ENCODE assay signal across 19 cellular contexts in genomic region chr12:70070494-70071007, GRCh38.
DNase-seq lines count a peak whose midpoint lies in the region; ATAC-seq and TF ChIP-seq lines count a peak whose summit lies in the region.
"Had no signal": no experiment of that assay in that cellular context is flagged by ENCODE, and none has a peak within 500 bp of the region (broad histone marks: within the 10 kb centered on the region; RNA-seq: fewer than 3 reads in every experiment).

No MANE protein-coding gene starts in this region.

- H3K4ac ChIP-seq in mesendoderm (ENCODE audit: low read depth, low read length), result peak overlapping the region; percentile 16
- no peak overlapping the region for H3K4ac ChIP-seq in neuronal stem cell (ENCODE audit: low read length)

- H3K27me3 ChIP-seq in mesendoderm (ENCODE audit: insufficient read depth, low read length, poor library complexity) (no peaks in the 10 kb centered on the region), vagina (no peaks in the 10 kb centered on the region), neuronal stem cell (ENCODE audit: control insufficient read depth in 3 of 3, insufficient read depth in 3 of 3, low read depth in 1 of 3, low read length in 3 of 3) (no peaks in the 10 kb centered on the region)
- H3K27me3 ChIP-seq: breast epithelium, gastroesophageal sphincter, ovary had no signal

- H3K4me1 ChIP-seq in mesendoderm (ENCODE audit: control insufficient read depth, low read depth, low read length) (peaks cover 12% of the 10 kb centered on the region), vagina (no peaks in the 10 kb centered on the region), neuronal stem cell (ENCODE audit: control insufficient read depth in 2 of 2, insufficient read depth in 1 of 2, low read depth in 1 of 2, low read length in 2 of 2) (peaks cover 0 to 2% of the 10 kb centered on the region in 2 donors)
- H3K4me1 ChIP-seq: breast epithelium, gastroesophageal sphincter had no signal

- TF ChIP-seq CTCF in omental fat pad (IDR thresholded peaks at IDR 0.05) (no peak), vagina (IDR thresholded peaks at IDR 0.05) (no peak)

- intact Hi-C loops in vagina (cut with DNase I), result no loop called here

- ATAC-seq in omental fat pad (ENCODE audit: low FRiP score), result no peak
- ATAC-seq: gastroesophageal sphincter, left ventricle myocardium superior had no signal

- H4K8ac ChIP-seq in mesendoderm (ENCODE audit: low read depth, low read length), result no peak overlapping the region
- no peak overlapping the region for H4K8ac ChIP-seq in neuronal stem cell (ENCODE audit: low read depth, low read length)

- H3K9me3 ChIP-seq in vagina, result no peaks in the 10 kb centered on the region
- no peaks in the 10 kb centered on the region for H3K9me3 ChIP-seq in neuronal stem cell (replicated peaks in 1 of 2; ENCODE audit: control insufficient read depth in 2 of 2, insufficient read depth in 1 of 2, low read depth in 1 of 2, low read length in 2 of 2)
- H3K9me3 ChIP-seq: breast epithelium, gastroesophageal sphincter, ovary had no signal

- H2BK15ac ChIP-seq in mesendoderm (replicated peaks; ENCODE audit: low read depth) (peak overlapping the region; percentile 36), neuronal stem cell (ENCODE audit: low read length) (no peak overlapping the region)

- no peak overlapping the region for H3K9ac ChIP-seq in mesendoderm (ENCODE audit: low read length)
- no peak overlapping the region for H3K9ac ChIP-seq in neuronal stem cell (ENCODE audit: low read depth, low read length, poor library complexity)
- H3K9ac ChIP-seq: KMS-11 had no signal

- DNase-seq in DMS153 (lab: John Stamatoyannopoulos, UW) (peak; percentile 51), HuH-7 (ENCODE audit: low spot score) (peak; percentile 31), SK-MEL-5 (ENCODE audit: low read depth, low spot score) (peak; percentile 90), mesendoderm (peak; percentile 62), NCI-H2107 (lab: John Stamatoyannopoulos, UW) (no peak), omental fat pad (ENCODE audit: low spot score) (no peak), vagina (ENCODE audit: extremely low spot score in 2 of 2) (no peak), neuronal stem cell (ENCODE audit: low spot score) (no peak)
- DNase-seq: activated CD4-positive, alpha-beta T cell treated with anti-CD3 and anti-CD28 coated beads for 1 hour; left ventricle myocardium superior; NCI-H1105 treated with DMSO at 0.1 percent for 48 hours; NCI-H524; OCI-M1; ovary; stimulated activated CD4-positive, alpha-beta T cell treated with anti-CD3 and anti-CD28 coated beads, Interleukin-2, amount 100 ng/mL, for 48 hours had no signal

- H3K27ac ChIP-seq in mesendoderm (ENCODE audit: low read depth, low read length) (peak overlapping the region; percentile 29), vagina (no peak overlapping the region), neuronal stem cell (replicated peaks; ENCODE audit: low read length) (no peak overlapping the region)
- H3K27ac ChIP-seq: breast epithelium, epithelial cell of prostate, gastroesophageal sphincter, KMS-11, ovary had no signal

- in situ Hi-C loops in SK-MEL-5 (cut with HindIII; ENCODE audit: low pct_unique_long_range_greater_than_20kb, low sequenced_read_pairs), result no loop called here

- H2BK120ac ChIP-seq in mesendoderm (ENCODE audit: low read depth, low read length) (no peak overlapping the region), neuronal stem cell (ENCODE audit: low read depth, low read length) (no peak overlapping the region)

- H2BK5ac ChIP-seq in mesendoderm (ENCODE audit: low read length), result peak overlapping the region; percentile 57
- no peak overlapping the region for H2BK5ac ChIP-seq in neuronal stem cell (ENCODE audit: low read length)

- peak overlapping the region; percentile 56 for H3K56ac ChIP-seq in mesendoderm (ENCODE audit: low read length)

- H3K79me1 ChIP-seq in mesendoderm (ENCODE audit: low read length) (no peaks in the 10 kb centered on the region), neuronal stem cell (ENCODE audit: low read depth, low read length) (no peaks in the 10 kb centered on the region)

- H3K79me2 ChIP-seq in mesendoderm (ENCODE audit: control insufficient read depth, insufficient read depth, low read length), result no peaks in the 10 kb centered on the region

- WGBS in mesendoderm (ENCODE audit: extremely low coverage, insufficient coverage, low lambda C conversion rate), result no CpG with 5 or more reads among the region's 5 CpGs
- WGBS in neuronal stem cell (ENCODE audit: extremely low coverage in 2 of 2, insufficient read length in 2 of 2, insufficient replicate concordance in 1 of 2), 2 donors, result no CpG with 5 or more reads among the region's 5 CpGs

- no peak overlapping the region for H4K91ac ChIP-seq in neuronal stem cell (ENCODE audit: low read depth, low read length, poor library complexity)

- no peak overlapping the region for H2AFZ ChIP-seq in neuronal stem cell (ENCODE audit: low read length)

- H4K5ac ChIP-seq in mesendoderm (ENCODE audit: low read length), result no peak overlapping the region

- H3K18ac ChIP-seq in mesendoderm (ENCODE audit: low read length) (peak overlapping the region; percentile 75), neuronal stem cell (ENCODE audit: low read length) (no peak overlapping the region)

- no peak overlapping the region for H3K14ac ChIP-seq in neuronal stem cell (ENCODE audit: low read length)

- no peak overlapping the region for H2BK12ac ChIP-seq in neuronal stem cell (ENCODE audit: low read length)

- H3K4me3 ChIP-seq in mesendoderm (ENCODE audit: low read length), result no peak overlapping the region
- no peak overlapping the region for H3K4me3 ChIP-seq in vagina
- H3K4me3 ChIP-seq in neuronal stem cell (ENCODE audit: low read length in 2 of 2), result no peak overlapping the region
- H3K4me3 ChIP-seq: breast epithelium, gastroesophageal sphincter, ovary had no signal

- peak overlapping the region; percentile 11 for H2AK5ac ChIP-seq in mesendoderm (ENCODE audit: low read length)
- no peak overlapping the region for H2AK5ac ChIP-seq in neuronal stem cell (ENCODE audit: low read depth, low read length)

- H3K36me3 ChIP-seq in mesendoderm (ENCODE audit: control insufficient read depth, insufficient read depth, low read length) (no peaks in the 10 kb centered on the region), vagina (no peaks in the 10 kb centered on the region), neuronal stem cell (replicated peaks in 1 of 2; ENCODE audit: control insufficient read depth in 2 of 2, insufficient read depth in 2 of 2, low read length in 2 of 2) (no peaks in the 10 kb centered on the region)
- H3K36me3 ChIP-seq: breast epithelium, gastroesophageal sphincter, ovary had no signal

- H3K23ac ChIP-seq in mesendoderm (ENCODE audit: low read length) (no peak overlapping the region), neuronal stem cell (ENCODE audit: low read depth, low read length, poor library complexity) (no peak overlapping the region)

- TF ChIP-seq POLR2A in vagina (IDR thresholded peaks at IDR 0.05), result no peak

- no peak overlapping the region for H3K4me2 ChIP-seq in mesendoderm (ENCODE audit: low read length)
- no peak overlapping the region for H3K4me2 ChIP-seq in neuronal stem cell (ENCODE audit: insufficient read depth, low read length, poor library complexity, severe bottlenecking)
- H3K4me2 ChIP-seq: KMS-11 had no signal

Comparison
In these comparisons a context has a peak if more than half of its experiments do, and no peak if none do; other contexts are left out.
1. DNase-seq: peak in DMS153 (single experiment), HuH-7 (single experiment), SK-MEL-5 (single experiment) and mesendoderm (single experiment); none in NCI-H2107 (single experiment), omental fat pad (single experiment), vagina (0 of 2) and neuronal stem cell (single experiment).